ENCODE assay signal across 23 cellular contexts in genomic region chr14:63394856-63395255, GRCh38.
DNase-seq lines count a peak whose midpoint lies in the region; ATAC-seq, FAIRE-seq and TF ChIP-seq lines count a peak whose summit lies in the region.
"Had no signal": no experiment of that assay in that cellular context is flagged by ENCODE, and none has a peak within 500 bp of the region (broad histone marks: within the 10 kb centered on the region; RNA-seq: fewer than 3 reads in every experiment).

No MANE protein-coding gene starts in this region.

- H3K4me1 Mint-ChIP-seq in T-helper 1 cell treated with Interleukin-12 subunit alpha and Interleukin-12 subunit beta and Interleukin-4 antibody, amounts not matched to agents 30 μg/mL and 1 μg/mL, for 36 hours (ENCODE audit: low read depth), result peaks cover 6% of the 10 kb centered on the region
- peaks cover 5% of the 10 kb centered on the region for H3K4me1 Mint-ChIP-seq in central memory CD8-positive, alpha-beta T cell
- peaks cover 25% of the 10 kb centered on the region for H3K4me1 Mint-ChIP-seq in nephron

- peak overlapping the region; percentile 8 for H3K27ac Mint-ChIP-seq in T-helper 1 cell treated with Interleukin-12 subunit alpha and Interleukin-12 subunit beta and Interleukin-4 antibody, amounts not matched to agents 30 μg/mL and 1 μg/mL, for 36 hours
- H3K27ac Mint-ChIP-seq in central memory CD8-positive, alpha-beta T cell (ENCODE audit: low read depth), result peak overlapping the region; percentile 3
- H3K27ac Mint-ChIP-seq in nephron, result peak overlapping the region in 2 of 3 experiments; percentile 2 to 11

- no peak for TF ChIP-seq CTCF in nephron (IDR thresholded peaks at IDR 0.05; ENCODE audit: unreplicated experiment in 3 of 3)

- H3K27ac ChIP-seq in GM23248 (no peak overlapping the region), small intestine (ENCODE audit: low read depth in 1 of 2, low read length in 1 of 2) (no peak overlapping the region)
- H3K27ac ChIP-seq: BLaER1, heart left ventricle, SJCRH30, upper lobe of right lung had no signal

- no peaks in the 10 kb centered on the region for H3K9me2 ChIP-seq in GM23248 (ENCODE audit: insufficient read depth)

- H3K4me1 ChIP-seq in GM23248 (ENCODE audit: insufficient read depth) (peaks cover 4% of the 10 kb centered on the region; the same call in 1 of the 2 replicates), small intestine (ENCODE audit: control insufficient read depth in 2 of 2, insufficient read depth in 1 of 2, low read depth in 1 of 2, low read length in 1 of 2) (no peaks in the 10 kb centered on the region)
- H3K4me1 ChIP-seq: BLaER1, heart left ventricle, SJCRH30, upper lobe of right lung had no signal

- no peaks in the 10 kb centered on the region for H3K27me3 Mint-ChIP-seq in T-helper 1 cell treated with Interleukin-12 subunit alpha and Interleukin-12 subunit beta and Interleukin-4 antibody, amounts not matched to agents 30 μg/mL and 1 μg/mL, for 36 hours (ENCODE audit: low read depth)
- no peaks in the 10 kb centered on the region for H3K27me3 Mint-ChIP-seq in central memory CD8-positive, alpha-beta T cell
- H3K27me3 Mint-ChIP-seq in nephron (ENCODE audit: low read depth), result no peaks in the 10 kb centered on the region

- no peak overlapping the region for H3K4me2 ChIP-seq in GM23248 (ENCODE audit: unreplicated experiment)
- H3K4me2 ChIP-seq: BLaER1 had no signal

- H3K9ac ChIP-seq in GM23248, result no peak overlapping the region
- H3K9ac ChIP-seq: BLaER1 had no signal

- peaks cover 29% of the 10 kb centered on the region for H3K36me3 Mint-ChIP-seq in T-helper 1 cell treated with Interleukin-12 subunit alpha and Interleukin-12 subunit beta and Interleukin-4 antibody, amounts not matched to agents 30 μg/mL and 1 μg/mL, for 36 hours (ENCODE audit: low read depth)
- peaks cover 39% of the 10 kb centered on the region for H3K36me3 Mint-ChIP-seq in central memory CD8-positive, alpha-beta T cell (ENCODE audit: insufficient read depth)
- peaks cover 60% of the 10 kb centered on the region for H3K36me3 Mint-ChIP-seq in nephron (ENCODE audit: low read depth)

- in situ Hi-C loops in GM23248 (cut with MboI), result loop anchor here (25.0 kb wide), 1 partner anchor 367 kb away; no protein-coding TSS in a partner anchor

- no peaks in the 10 kb centered on the region for H3K27me3 ChIP-seq in GM23248 (replicated peaks; ENCODE audit: insufficient read depth)
- H3K27me3 ChIP-seq in small intestine (ENCODE audit: control insufficient read depth in 2 of 2, insufficient read depth in 2 of 2, low read length in 2 of 2), result no peaks in the 10 kb centered on the region
- H3K27me3 ChIP-seq: BLaER1, heart left ventricle, SJCRH30, upper lobe of right lung had no signal

- H3K4me3 ChIP-seq in GM23248 (no peak overlapping the region), small intestine (ENCODE audit: low read depth in 1 of 2, low read length in 2 of 2) (no peak overlapping the region)
- H3K4me3 ChIP-seq: BLaER1, heart left ventricle, SJCRH30, upper lobe of right lung had no signal

- no peak overlapping the region for H3K4me3 Mint-ChIP-seq in T-helper 1 cell treated with Interleukin-12 subunit alpha and Interleukin-12 subunit beta and Interleukin-4 antibody, amounts not matched to agents 30 μg/mL and 1 μg/mL, for 36 hours
- H3K4me3 Mint-ChIP-seq in central memory CD8-positive, alpha-beta T cell, result no peak overlapping the region
- H3K4me3 Mint-ChIP-seq in nephron, result no peak overlapping the region

- ATAC-seq in central memory CD8-positive, alpha-beta T cell (replicated peaks; ENCODE audit: extremely low read depth, poor library complexity, severe bottlenecking), result no peak
- ATAC-seq in GM19452 (IDR thresholded peaks at IDR 0.05; ENCODE audit: unreplicated experiment), result no peak
- ATAC-seq: heart left ventricle, Panc1, upper lobe of right lung had no signal

- H3K9me3 Mint-ChIP-seq in T-helper 1 cell treated with Interleukin-12 subunit alpha and Interleukin-12 subunit beta and Interleukin-4 antibody, amounts not matched to agents 30 μg/mL and 1 μg/mL, for 36 hours, result no peaks in the 10 kb centered on the region
- H3K9me3 Mint-ChIP-seq in central memory CD8-positive, alpha-beta T cell, result no peaks in the 10 kb centered on the region
- H3K9me3 Mint-ChIP-seq in nephron, result peaks cover 6% of the 10 kb centered on the region

- H3K79me2 ChIP-seq in GM23248 (ENCODE audit: insufficient read depth), result peaks cover 11% of the 10 kb centered on the region; the same call in 1 of the 2 replicates

- H3K9me3 ChIP-seq in GM23248 (ENCODE audit: low read depth), result no peaks in the 10 kb centered on the region
- H3K9me3 ChIP-seq in small intestine (ENCODE audit: control insufficient read depth, low read depth), result no peaks in the 10 kb centered on the region
- H3K9me3 ChIP-seq: heart left ventricle, upper lobe of right lung had no signal

- peaks cover 16% of the 10 kb centered on the region; the same call in 1 of the 2 replicates for H3K36me3 ChIP-seq in GM23248 (ENCODE audit: low read depth)
- H3K36me3 ChIP-seq in small intestine (ENCODE audit: control insufficient read depth in 2 of 2, insufficient read depth in 2 of 2, low read length in 2 of 2), result peaks cover 0 to 7% of the 10 kb centered on the region in 2 donors

- H3F3A ChIP-seq in GM23248 (ENCODE audit: insufficient read depth), result peaks cover 4% of the 10 kb centered on the region; the same call in 1 of the 2 replicates

- FAIRE-seq in small intestine (lab: Jason Lieb, UNC), result no peak

- DNase-seq in T-helper 1 cell (no peak), GM23248 (peak; percentile 13), small intestine (no peak), AG08396 (ENCODE audit: low spot score) (no peak)
- DNase-seq in central memory CD8-positive, alpha-beta T cell (ENCODE audit: low spot score in 2 of 2), result no peak
- DNase-seq: 8988T; activated CD4-positive, CD25-positive, alpha-beta regulatory T cell; activated CD8-positive, alpha-beta memory T cell treated with anti-CD3 and anti-CD28 coated beads for 24 hours; activated effector memory CD4-positive, alpha-beta T cell treated with anti-CD3 and anti-CD28 coated beads, Interleukin-2, amount 50 U/mL, for 16 hours; cerebellar nuclear complex; heart left ventricle; NCI-H187 treated with DMSO at 0.1 percent for 48 hours; NCI-H226; posterior cingulate gyrus; SJCRH30; stimulated activated CD4-positive, alpha-beta T cell treated with anti-CD3 and anti-CD28 coated beads, Interleukin-1b, Interleukin-23, amount 100 ng/mL, for 48 hours; T-helper 9 cell; upper lobe of right lung had no signal

- H2AFZ ChIP-seq in GM23248, result no peak overlapping the region

- WGBS in GM23248 (ENCODE audit: low coverage in 1 of 2, low lambda C conversion rate in 2 of 2, missing lambda C conversion rate in 2 of 2), 2 experiments, result 85 to 96% methylated on average over 1 of the region's 1 CpG
- 90 to 94% (median 92%) methylated on average over 1 of the region's 1 CpG for WGBS in small intestine, 3 donors

- H4K20me1 ChIP-seq in GM23248 (ENCODE audit: insufficient read depth), result no peaks in the 10 kb centered on the region
- H4K20me1 ChIP-seq: BLaER1 had no signal
